In genomic region chr2:191866675-191867506, GRCh38 we compare ENCODE assay signal across 9 cellular contexts. TPM values are rescaled to one million over a fixed set of nuclear protein-coding genes. Genes with fewer than 3 reads are reported as not detected.
A peak's percentile ranks its signal among the peaks of the same experiment; 100 is the strongest.
DNase-seq lines count a peak whose midpoint lies in the region; ATAC-seq, FAIRE-seq and TF ChIP-seq lines count a peak whose summit lies in the region.
"Had no signal": no experiment of that assay in that cellular context is flagged by ENCODE, and none has a peak within 500 bp of the region (broad histone marks: within the 10 kb centered on the region; RNA-seq: fewer than 3 reads in every experiment).

No MANE protein-coding gene starts in this region.

- peak; percentile 92 for FAIRE-seq in endothelial cell of umbilical vein (lab: Jason Lieb, UNC)
- FAIRE-seq: islet of Langerhans had no signal

- CTCF ChIA-PET in A673 (lab: Charles Lee) (no interaction called here), endothelial cell of umbilical vein (lab: Charles Lee) (interaction anchor here (1.0 to 8.9 kb wide), 7 partner anchors 10 to 295 kb away, joined by 3 to 219 read pairs (median 8); partner anchors contain the start of gene CAVIN2)

- H3K4me3 Mint-ChIP-seq in activated T-cell treated with anti-CD3 and anti-CD28 coated beads, Interleukin-2, amount 50 U/mL, for 24 hours: no peak overlapping the region

- H4K20me1 ChIP-seq in endothelial cell of umbilical vein (replicated peaks; ENCODE audit: control insufficient read depth, extremely low read depth, insufficient read depth, low read length): no peaks in the 10 kb centered on the region

- dilution Hi-C loops in endothelial cell of umbilical vein (cut with MboI; ENCODE audit: extremely low pct_ligation_motif_present, low sequenced_read_pairs): no loop called here

- H3K9ac ChIP-seq in endothelial cell of umbilical vein (replicated peaks; ENCODE audit: extremely low read depth, insufficient read depth, low read length): peak overlapping the region; percentile 41

- intact Hi-C loops in A673 (cut with micrococcal nuclease; ENCODE audit: unreplicated experiment): loop anchor here (10.0 kb wide), 1 partner anchor 302 kb away; no protein-coding TSS in a partner anchor
- intact Hi-C loops in endothelial cell of umbilical vein (cut with micrococcal nuclease): loop anchor here (1.0 to 5.0 kb wide), 6 partner anchors 10 to 160 kb away; partner anchors contain the start of gene CAVIN2

- H3K27ac ChIP-seq in A673 (ENCODE audit: low read depth, low read length, poor library complexity, severe bottlenecking) (peak overlapping the region; percentile 51), endothelial cell of umbilical vein (ENCODE audit: insufficient read depth, low read depth, low read length) (peak overlapping the region; percentile 88)

- H3K9me3 ChIP-seq in A673 (ENCODE audit: low read depth, low read length, poor library complexity, severe bottlenecking): no peaks in the 10 kb centered on the region
- no peaks in the 10 kb centered on the region for H3K9me3 ChIP-seq in endothelial cell of umbilical vein (replicated peaks; ENCODE audit: control insufficient read depth, insufficient read depth, low read length)

- H3K36me3 Mint-ChIP-seq in activated T-cell treated with anti-CD3 and anti-CD28 coated beads, Interleukin-2, amount 50 U/mL, for 24 hours (ENCODE audit: low read depth): no peaks in the 10 kb centered on the region

- H3K27me3 ChIP-seq in A673 (replicated peaks; ENCODE audit: insufficient read depth, low read depth, low read length, poor library complexity) (no peaks in the 10 kb centered on the region), endothelial cell of umbilical vein (ENCODE audit: control insufficient read depth in 2 of 2, insufficient read depth in 2 of 2, low read length in 2 of 2) (no peaks in the 10 kb centered on the region)

- no peak for ATAC-seq in HG03175 (IDR thresholded peaks at IDR 0.05; ENCODE audit: unreplicated experiment)

- H3K36me3 ChIP-seq in A673 (ENCODE audit: insufficient read depth, low read length, poor library complexity, severe bottlenecking) (no peaks in the 10 kb centered on the region), endothelial cell of umbilical vein (ENCODE audit: control insufficient read depth in 2 of 2, extremely low read depth in 1 of 2, insufficient read depth in 2 of 2, low read length in 2 of 2) (no peaks in the 10 kb centered on the region)

- H3K27ac Mint-ChIP-seq in activated T-cell treated with anti-CD3 and anti-CD28 coated beads, Interleukin-2, amount 50 U/mL, for 24 hours: no peak overlapping the region

- H3K4me2 ChIP-seq in endothelial cell of umbilical vein (ENCODE audit: insufficient read depth, low read length): peak overlapping the region; percentile 29

- H3K4me3 ChIP-seq in A673 (ENCODE audit: low read depth, low read length, poor library complexity, severe bottlenecking) (no peak overlapping the region), endothelial cell of umbilical vein (replicated peaks in 1 of 3; ENCODE audit: insufficient read depth in 1 of 3, low read depth in 1 of 3, low read length in 3 of 3) (no peak overlapping the region)

- H3K27me3 Mint-ChIP-seq in activated T-cell treated with anti-CD3 and anti-CD28 coated beads, Interleukin-2, amount 50 U/mL, for 24 hours: peaks cover 19% of the 10 kb centered on the region

- H3K79me2 ChIP-seq in endothelial cell of umbilical vein (ENCODE audit: control insufficient read depth, insufficient read depth, low read length): no peaks in the 10 kb centered on the region

- no peaks in the 10 kb centered on the region for H3K9me1 ChIP-seq in endothelial cell of umbilical vein (replicated peaks; ENCODE audit: control insufficient read depth, extremely low read depth, insufficient read depth, low read length)

- DNase-seq in A673 (ENCODE audit: low spot score) (peak; percentile 59), NCI-H226 (peak; percentile 95), endothelial cell of umbilical vein (ENCODE audit: low read depth, low spot score) (peak; percentile 99), myocyte (ENCODE audit: low read depth) (peak; percentile 77), NCI-H2227 treated with DMSO at 0.1 percent for 48 hours (lab: John Stamatoyannopoulos, UW) (no peak), NCI-H1694 treated with DMSO at 0.1 percent for 48 hours (lab: John Stamatoyannopoulos, UW) (no peak)
- no peak for DNase-seq in activated T-cell treated with anti-CD3 and anti-CD28 coated beads, Interleukin-2, amount 50 U/mL, for 24 hours

- H2AFZ ChIP-seq in endothelial cell of umbilical vein (ENCODE audit: low read depth, low read length): peak overlapping the region; percentile 2

- no peaks in the 10 kb centered on the region for H3K9me3 Mint-ChIP-seq in activated T-cell treated with anti-CD3 and anti-CD28 coated beads, Interleukin-2, amount 50 U/mL, for 24 hours

- H3K4me1 Mint-ChIP-seq in activated T-cell treated with anti-CD3 and anti-CD28 coated beads, Interleukin-2, amount 50 U/mL, for 24 hours (ENCODE audit: low read depth): no peaks in the 10 kb centered on the region

- no peak for TF ChIP-seq POLR2A in endothelial cell of umbilical vein (IDR thresholded peaks at IDR 0.05; ENCODE audit: low read depth, low read length)

- no peak for TF ChIP-seq CTCF in A673 (conservative IDR thresholded peaks at IDR 0.05; ENCODE audit: low read depth, low read length)
- TF ChIP-seq CTCF in endothelial cell of umbilical vein (IDR thresholded peaks at IDR 0.05; ENCODE audit: extremely low read depth in 1 of 2, insufficient read depth in 1 of 2, low read depth in 1 of 2, low read length in 2 of 2): no peak

- BruUV-seq in A673 (replicated peaks; lab: Mats Ljungman, UMichigan) (no TSS peak), endothelial cell of umbilical vein (replicated peaks; lab: Mats Ljungman, UMichigan) (TSS peak; percentile 84)

- POLR2A ChIA-PET in A673 (lab: Charles Lee; ENCODE audit: low non-redundant PET): no interaction called here
- POLR2A ChIA-PET in endothelial cell of umbilical vein (lab: Charles Lee): interaction anchor here (0.7 to 2.7 kb wide), 8 partner anchors 9 to 295 kb away, joined by 3 to 9 read pairs (median 4); partner anchors contain the start of genes CAVIN2 and NABP1

- peaks cover 18% of the 10 kb centered on the region for H3K4me1 ChIP-seq in A673 (ENCODE audit: insufficient read depth, low read length, poor library complexity, severe bottlenecking)
- peaks cover 43% of the 10 kb centered on the region for H3K4me1 ChIP-seq in endothelial cell of umbilical vein (ENCODE audit: control insufficient read depth, extremely low read depth, insufficient read depth, low read length)

TF ChIP-seq in endothelial cell of umbilical vein, 7 proteins besides CTCF, POLR2A, EP300 and RAD21:
- TF ChIP-seq, protein P1, sequence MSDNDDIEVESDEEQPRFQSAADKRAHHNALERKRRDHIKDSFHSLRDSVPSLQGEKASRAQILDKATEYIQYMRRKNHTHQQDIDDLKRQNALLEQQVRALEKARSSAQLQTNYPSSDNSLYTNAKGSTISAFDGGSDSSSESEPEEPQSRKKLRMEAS (IDR thresholded peaks at IDR 0.05; ENCODE audit: insufficient read depth, insufficient read length): no peak
- TF ChIP-seq JUN (IDR thresholded peaks at IDR 0.05; ENCODE audit: borderline replicate concordance, insufficient read depth, insufficient read length, low read depth): peak; percentile 99
- TF ChIP-seq FOS (IDR thresholded peaks at IDR 0.05; ENCODE audit: borderline replicate concordance, insufficient read depth, low read length): peak; percentile 92
- TF ChIP-seq MYC (IDR thresholded peaks at IDR 0.05; ENCODE audit: low read depth, low read length): no peak
- TF ChIP-seq POLR2AphosphoS5 (IDR thresholded peaks at IDR 0.05; ENCODE audit: insufficient read depth, low read depth, low read length): no peak
- TF ChIP-seq EZH2 (IDR thresholded peaks at IDR 0.05; ENCODE audit: borderline replicate concordance, low read depth, low read length, severe bottlenecking): no peak
- TF ChIP-seq GATA2 (IDR thresholded peaks at IDR 0.05; ENCODE audit: insufficient read depth, insufficient read length, low read depth, low read length): peak; percentile 58
TF ChIP-seq in endothelial cell of umbilical vein: peak in this region for 3.

RNA-seq across cellular contexts. Expression of gene CAVIN2, which starts 20.0 kb away (rescaled TPM):
- total RNA-seq in A673 (2021): 0.09 and 0.28 TPM in 2 replicates
- total RNA-seq in endothelial cell of umbilical vein: 171 and 202 TPM in 2 replicates
- 210 and 260 TPM in 2 replicates for polyA plus RNA-seq in endothelial cell of umbilical vein
- 295 and 361 TPM in 2 replicates for polyA plus RNA-seq in endothelial cell of umbilical vein (2011; cell fraction: cytosol; rRNA removed)
- 236 and 302 TPM in 2 replicates for polyA plus RNA-seq in endothelial cell of umbilical vein (2011; cell fraction: nucleus; rRNA removed)
- polyA plus RNA-seq in endothelial cell of umbilical vein (2012): 209 and 239 TPM in 2 replicates
- polyA minus RNA-seq in endothelial cell of umbilical vein: 336 and 384 TPM in 2 replicates
- not detected for polyA minus RNA-seq in endothelial cell of umbilical vein (2011; cell fraction: cytosol; rRNA and poly(A)+ RNA removed)
- 217 and 316 TPM in 2 replicates for polyA minus RNA-seq in endothelial cell of umbilical vein (2011; cell fraction: nucleus; rRNA and poly(A)+ RNA removed)
- total RNA-seq in myocyte: 56.5 and 57.8 TPM in 2 replicates
- polyA plus RNA-seq in myocyte (2012): 36.2 TPM

Comparison
In these comparisons a context has a peak if more than half of its experiments do, and no peak if none do; other contexts are left out.
1. DNase-seq: peak in A673 (single experiment), NCI-H226 (single experiment), endothelial cell of umbilical vein (single experiment) and myocyte (single experiment); none in activated T-cell treated with anti-CD3 and anti-CD28 coated beads, Interleukin-2, amount 50 U/mL, for 24 hours (single experiment), NCI-H2227 treated with DMSO at 0.1 percent for 48 hours (single experiment) and NCI-H1694 treated with DMSO at 0.1 percent for 48 hours (single experiment).
2. RNA of gene CAVIN2, which starts 20.0 kb away (total RNA-seq): 171 to 202 TPM in endothelial cell of umbilical vein and 56.5 to 57.8 TPM in myocyte; 0.09 to 0.28 TPM in A673; every median in the first group is over 10 times any median in the second.